Comparison of ENCODE assay signal across 8 cellular contexts in genomic region chr4:165326831-165327210, GRCh38.
A peak's percentile ranks its signal among the peaks of the same experiment; 100 is the strongest.
DNase-seq lines count a peak whose midpoint lies in the region.

No MANE protein-coding gene starts in this region.

- H3K36me3 ChIP-seq in stomach smooth muscle (ENCODE audit: control insufficient read depth in 2 of 2, insufficient read depth in 2 of 2, low read length in 2 of 2) = no peaks in the 10 kb centered on the region

- peak; percentile 20 for DNase-seq in stimulated activated CD4-positive, alpha-beta T cell treated with anti-CD3 and anti-CD28 coated beads, Interleukin-15, amount 100 ng/mL, for 24 hours
- no peak for DNase-seq in stimulated activated CD4-positive, alpha-beta T cell treated with anti-CD3 and anti-CD28 coated beads, Interleukin-1b, Interleukin-23, amount 100 ng/mL, for 48 hours
- peak in 47 of 76 experiments; percentile 1 to 56 (median 22) for DNase-seq in HUDEP-2 (lab: John Stamatoyannopoulos, UW; ENCODE audit: unreplicated experiment in 76 of 76)
- DNase-seq in iris pigment epithelial cell (ENCODE audit: low read depth) = peak; percentile 45
- no peak for DNase-seq in NCI-H1694 (lab: John Stamatoyannopoulos, UW)
- no peak for DNase-seq in NCI-H2171 (lab: John Stamatoyannopoulos, UW)

- H3K27me3 ChIP-seq in stomach smooth muscle (ENCODE audit: control insufficient read depth in 1 of 2, insufficient read depth in 2 of 2, low read length in 2 of 2) = no peaks in the 10 kb centered on the region

- peak overlapping the region; percentile 94 to 97 for H3K4me3 ChIP-seq in stomach smooth muscle (ENCODE audit: low read length in 2 of 2)

- H3K9ac ChIP-seq in stomach smooth muscle (ENCODE audit: low read length in 2 of 2) = peak overlapping the region; percentile 51 to 85

- H3K9me3 ChIP-seq in stomach smooth muscle (ENCODE audit: control insufficient read depth in 2 of 2, low read length in 2 of 2) = no peaks in the 10 kb centered on the region

- H3K27ac ChIP-seq in angular gyrus (ENCODE audit: low read depth, low read length) (peak overlapping the region; percentile 86), stomach smooth muscle (ENCODE audit: low read length) (peak overlapping the region; percentile 3)

- H3K4me1 ChIP-seq in stomach smooth muscle (ENCODE audit: control insufficient read depth, insufficient read depth, low read length) = peaks cover 5% of the 10 kb centered on the region

Comparison
In these comparisons a context has a peak if more than half of its experiments do, and no peak if none do; other contexts are left out.
1. DNase-seq: peak in stimulated activated CD4-positive, alpha-beta T cell treated with anti-CD3 and anti-CD28 coated beads, Interleukin-15, amount 100 ng/mL, for 24 hours (single experiment), HUDEP-2 (47 of 76) and iris pigment epithelial cell (single experiment); none in stimulated activated CD4-positive, alpha-beta T cell treated with anti-CD3 and anti-CD28 coated beads, Interleukin-1b, Interleukin-23, amount 100 ng/mL, for 48 hours (single experiment), NCI-H1694 (single experiment) and NCI-H2171 (single experiment).